In the genomic region with DNA sequence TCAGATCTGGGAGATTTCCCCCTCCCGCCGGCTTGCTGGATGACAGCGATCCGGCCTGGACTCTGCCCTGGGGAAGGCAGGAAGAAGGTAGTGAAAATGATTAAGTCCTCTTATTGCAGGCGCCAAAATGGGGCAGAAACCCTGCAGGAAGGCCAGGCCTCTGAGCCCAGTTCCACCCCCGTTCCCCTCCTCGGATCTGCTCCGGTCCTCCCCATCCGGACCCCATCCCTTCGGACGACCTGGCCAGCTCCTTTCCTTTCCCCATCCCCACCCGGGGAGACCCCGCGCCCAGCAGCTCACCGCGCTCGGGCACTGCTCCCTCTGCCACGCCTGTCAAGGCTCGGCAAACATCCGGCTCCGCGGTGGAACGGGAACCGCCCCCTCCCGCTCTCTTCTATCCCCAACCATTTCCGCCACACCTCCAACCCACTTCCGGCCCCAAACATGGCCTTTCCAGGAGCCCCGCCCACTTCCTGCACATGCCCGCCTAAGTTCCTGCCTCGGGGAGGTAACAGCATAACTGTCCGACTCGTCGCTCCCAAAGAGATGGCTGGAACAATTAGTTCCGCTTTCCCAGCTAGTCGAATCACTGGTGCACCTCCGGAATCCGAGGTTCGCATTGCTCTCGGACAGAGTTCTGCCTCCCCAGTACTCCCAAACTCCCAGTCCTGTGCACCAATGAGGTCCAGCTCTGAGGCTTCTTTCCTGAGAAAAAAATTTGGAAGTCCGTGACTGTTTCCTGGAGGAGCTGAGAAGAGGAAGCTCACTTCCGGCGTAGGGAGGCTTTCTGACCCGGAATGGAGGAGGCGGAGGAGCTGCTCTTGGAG, we compare ENCODE assay signal across 8 cellular contexts. TPM values are rescaled to one million over a fixed set of nuclear protein-coding genes. Genes with fewer than 3 reads are reported as not detected.
A peak's percentile ranks its signal among the peaks of the same experiment; 100 is the strongest.
DNase-seq lines count a peak whose midpoint lies in the region; ATAC-seq and TF ChIP-seq lines count a peak whose summit lies in the region.

A gene (minus strand): TSS at position 369 of the 827 bp plus-strand sequence. CDS start 4,512 bp downstream, outside the sequence.
A gene (plus strand): TSS at position 781 of the 827 bp plus-strand sequence. CDS start 17 bp downstream, at position 798.

- no peaks in the 10 kb centered on the region for H3K9me3 ChIP-seq in RWPE2 (ENCODE audit: severe bottlenecking)

- peaks cover 45% of the 10 kb centered on the region for H3K36me3 Mint-ChIP-seq in activated T-helper 2 cell treated with anti-CD3 and anti-CD28 coated beads, Interferon-gamma antibody, Interleukin-2, Interleukin-4, amounts not matched to agents 10 μg/mL and 5 μg/mL and 100 μg/mL, durations not matched to agents 14 hours and 24 hours and 36 hours (ENCODE audit: low read depth)
- H3K36me3 Mint-ChIP-seq in naive thymus-derived CD8-positive, alpha-beta T cell, result peaks cover 0 to 53% (median 0%) of the 10 kb centered on the region in 3 donors

- no peaks in the 10 kb centered on the region for H3K27me3 Mint-ChIP-seq in activated T-helper 2 cell treated with anti-CD3 and anti-CD28 coated beads, Interferon-gamma antibody, Interleukin-2, Interleukin-4, amounts not matched to agents 10 μg/mL and 5 μg/mL and 100 μg/mL, durations not matched to agents 14 hours and 24 hours and 36 hours (ENCODE audit: low read depth)
- no peaks in the 10 kb centered on the region for H3K27me3 Mint-ChIP-seq in naive thymus-derived CD8-positive, alpha-beta T cell

- no peaks in the 10 kb centered on the region for H3K9me3 Mint-ChIP-seq in activated T-helper 2 cell treated with anti-CD3 and anti-CD28 coated beads, Interferon-gamma antibody, Interleukin-2, Interleukin-4, amounts not matched to agents 10 μg/mL and 5 μg/mL and 100 μg/mL, durations not matched to agents 14 hours and 24 hours and 36 hours
- H3K9me3 Mint-ChIP-seq in naive thymus-derived CD8-positive, alpha-beta T cell, result no peaks in the 10 kb centered on the region

- H3K4me1 Mint-ChIP-seq in activated T-helper 2 cell treated with anti-CD3 and anti-CD28 coated beads, Interferon-gamma antibody, Interleukin-2, Interleukin-4, amounts not matched to agents 10 μg/mL and 5 μg/mL and 100 μg/mL, durations not matched to agents 14 hours and 24 hours and 36 hours (ENCODE audit: low read depth), result peaks cover 28% of the 10 kb centered on the region
- H3K4me1 Mint-ChIP-seq in naive thymus-derived CD8-positive, alpha-beta T cell, result peaks cover 22 to 71% (median 55%) of the 10 kb centered on the region in 4 donors

- H3K27me3 ChIP-seq in RWPE2 (ENCODE audit: insufficient read depth, poor library complexity, severe bottlenecking), result no peaks in the 10 kb centered on the region

- H3K27ac ChIP-seq in RWPE2 (ENCODE audit: poor library complexity, severe bottlenecking), result peak within 1 kb of the TSS; percentile 67

- intact Hi-C loops in activated T-helper 2 cell treated with anti-CD3 and anti-CD28 coated beads, Interferon-gamma antibody, Interleukin-2, Interleukin-4, amounts not matched to agents 10 μg/mL and 5 μg/mL and 100 μg/mL, durations not matched to agents 14 hours and 24 hours and 36 hours (cut with micrococcal nuclease), result loop anchor here (1.0 to 10.0 kb wide), 6 partner anchors 83 to 574 kb away; a partner anchor contains a TSS

- POLR2A ChIA-PET in naive thymus-derived CD8-positive, alpha-beta T cell (lab: Charles Lee), result interaction anchor here (0.5 to 6.3 kb wide), 20 partner anchors 13 to 1353 kb away, joined by 3 to 91 read pairs (median 4); a partner anchor contains a TSS

- peak within 1 kb of the TSS; percentile 92 for H3K27ac Mint-ChIP-seq in activated T-helper 2 cell treated with anti-CD3 and anti-CD28 coated beads, Interferon-gamma antibody, Interleukin-2, Interleukin-4, amounts not matched to agents 10 μg/mL and 5 μg/mL and 100 μg/mL, durations not matched to agents 14 hours and 24 hours and 36 hours
- peak within 1 kb of the TSS; percentile 93 to 99 (median 97) for H3K27ac Mint-ChIP-seq in naive thymus-derived CD8-positive, alpha-beta T cell

- DNase-seq in EH (ENCODE audit: low read depth), result peak; percentile 99
- DNase-seq in H4 (ENCODE audit: low spot score), result peak; percentile 97
- peak; percentile 98 for DNase-seq in LoVo (ENCODE audit: low spot score)
- DNase-seq in RWPE2 (ENCODE audit: low spot score), result peak; percentile 99
- peak; percentile 99 for DNase-seq in activated T-helper 2 cell treated with anti-CD3 and anti-CD28 coated beads, Interferon-gamma antibody, Interleukin-2, Interleukin-4, amounts not matched to agents 10 μg/mL and 5 μg/mL and 100 μg/mL, durations not matched to agents 14 hours and 24 hours and 36 hours (ENCODE audit: low spot score)
- DNase-seq in fibroblast of mammary gland (ENCODE audit: low read depth), result peak; percentile 98
- DNase-seq in naive thymus-derived CD8-positive, alpha-beta T cell, result peak; percentile 95 to 100 (median 99)
- DNase-seq in stimulated activated naive CD4-positive, alpha-beta T cell (lab: John Stamatoyannopoulos, UW), result peak; percentile 96 to 99 (median 98)

- peak; percentile 94 for ATAC-seq in RWPE2 (ENCODE audit: low read depth)
- ATAC-seq in naive thymus-derived CD8-positive, alpha-beta T cell, result peak; percentile 92

- H3K4me1 ChIP-seq in RWPE2 (ENCODE audit: insufficient read depth, poor library complexity, severe bottlenecking), result no peaks in the 10 kb centered on the region

- peaks cover 37% of the 10 kb centered on the region for H3K36me3 ChIP-seq in RWPE2 (ENCODE audit: low read depth)

- H3K4me3 Mint-ChIP-seq in activated T-helper 2 cell treated with anti-CD3 and anti-CD28 coated beads, Interferon-gamma antibody, Interleukin-2, Interleukin-4, amounts not matched to agents 10 μg/mL and 5 μg/mL and 100 μg/mL, durations not matched to agents 14 hours and 24 hours and 36 hours (ENCODE audit: low read depth), result peak within 1 kb of the TSS; percentile 96
- peak within 1 kb of the TSS; percentile 96 to 99 (median 98) for H3K4me3 Mint-ChIP-seq in naive thymus-derived CD8-positive, alpha-beta T cell

- H3K4me3 ChIP-seq in RWPE2 (ENCODE audit: severe bottlenecking) (peak within 1 kb of the TSS; percentile 76), fibroblast of mammary gland (ENCODE audit: control insufficient read depth, low read depth, low read length) (peak within 1 kb of the TSS; percentile 98)

- TF ChIP-seq CTCF in RWPE2 (IDR thresholded peaks at IDR 0.05; ENCODE audit: poor library complexity, severe bottlenecking) (no peak), fibroblast of mammary gland (conservative IDR thresholded peaks at IDR 0.05; ENCODE audit: control insufficient read depth, insufficient read depth, low read depth, low read length) (no peak)

RNA-seq across cellular contexts. Expression of the first gene that starts in this region (rescaled TPM):
- total RNA-seq in H4 (2014; rRNA removed; shearing (Covaris generic)), result 9.5 and 16.2 TPM in 2 replicates
- total RNA-seq in activated T-helper 2 cell treated with anti-CD3 and anti-CD28 coated beads, Interferon-gamma antibody, Interleukin-2, Interleukin-4, amounts not matched to agents 10 μg/mL and 5 μg/mL and 100 μg/mL, durations not matched to agents 14 hours and 24 hours and 36 hours, result 58.8 and 66.8 TPM in 2 replicates
- total RNA-seq in naive thymus-derived CD8-positive, alpha-beta T cell, result 10 to 100 TPM; 67.5 to 71.2 TPM
- polyA plus RNA-seq in naive thymus-derived CD8-positive, alpha-beta T cell, result 10 to 100 TPM; 35.5 to 63.1 (median 43.5) TPM

RNA-seq across cellular contexts. Expression of the second gene that starts in this region (rescaled TPM):
- 4.8 and 5.1 TPM in 2 replicates for total RNA-seq in H4 (2014; rRNA removed; shearing (Covaris generic))
- total RNA-seq in activated T-helper 2 cell treated with anti-CD3 and anti-CD28 coated beads, Interferon-gamma antibody, Interleukin-2, Interleukin-4, amounts not matched to agents 10 μg/mL and 5 μg/mL and 100 μg/mL, durations not matched to agents 14 hours and 24 hours and 36 hours, result 10.2 and 12.2 TPM in 2 replicates
- 10 to 100 TPM; 21.4 to 26.5 TPM for total RNA-seq in naive thymus-derived CD8-positive, alpha-beta T cell
- polyA plus RNA-seq in naive thymus-derived CD8-positive, alpha-beta T cell, result 10 to 100 TPM in 1 of 3 donors, 1 to 10 TPM in 2; 6.3 to 11.7 (median 9.6) TPM

Comparison
In these comparisons a context has a peak if more than half of its experiments do, and no peak if none do; other contexts are left out.
1. Peak in every context shown above with its lines: DNase-seq, ATAC-seq, H3K4me3 ChIP-seq and H3K27ac ChIP-seq.